27 cellular contexts compared by ENCODE assay signal in the genomic region with DNA sequence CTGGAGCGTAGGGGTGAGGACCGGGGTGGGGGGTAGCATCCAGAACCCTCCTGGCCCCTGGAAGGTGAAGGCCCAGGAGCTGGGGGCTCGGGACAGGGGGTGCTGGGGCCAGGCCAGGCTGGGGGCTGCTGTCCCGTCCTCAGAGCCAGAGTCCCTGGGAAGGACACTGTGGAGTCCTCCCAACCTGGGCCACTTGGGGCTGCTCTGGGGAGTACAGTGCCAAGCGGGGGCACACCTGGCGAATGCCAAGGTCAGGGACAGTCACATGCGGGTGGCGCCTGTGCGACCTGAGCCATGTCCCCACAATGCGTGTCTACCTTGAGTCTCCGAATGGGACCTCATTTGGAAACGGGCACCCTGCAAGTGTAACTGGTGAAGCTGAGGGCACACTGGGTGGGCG. TPM values are rescaled to one million over a fixed set of nuclear protein-coding genes. Genes with fewer than 3 reads are reported as not detected.
DNase-seq lines count a peak whose midpoint lies in the region; ATAC-seq, FAIRE-seq and TF ChIP-seq lines count a peak whose summit lies in the region.
"Had no signal": no experiment of that assay in that cellular context is flagged by ENCODE, and none has a peak within 500 bp of the region (broad histone marks: within the 10 kb centered on the region; RNA-seq: fewer than 3 reads in every experiment).

No MANE protein-coding gene starts in this region.

- no peaks in the 10 kb centered on the region for H3K4me1 ChIP-seq in kidney (ENCODE audit: control insufficient read depth in 1 of 2, insufficient read depth in 1 of 2, low read depth in 1 of 2, low read length in 2 of 2)

- no peaks in the 10 kb centered on the region for H3K27me3 ChIP-seq in H7 (ENCODE audit: control insufficient read depth, insufficient read depth, low read length)
- H3K27me3 ChIP-seq: MG63 had no signal

- ATAC-seq in stimulated activated effector memory CD8-positive, alpha-beta T cell treated with anti-CD3 and anti-CD28 coated beads, Interleukin-12 subunit alpha, Interleukin-12 subunit beta, amount 100 ng/mL, for 72 hours, result no peak
- no peak for ATAC-seq in HG02642 (IDR thresholded peaks at IDR 0.05; ENCODE audit: poor library complexity, unreplicated experiment)
- ATAC-seq: K562 had no signal

- intact Hi-C loops in kidney (cut with DNase I), result no loop called here

- no peaks in the 10 kb centered on the region for H3K36me3 Mint-ChIP-seq in stimulated activated effector memory CD8-positive, alpha-beta T cell treated with anti-CD3 and anti-CD28 coated beads, Interleukin-12 subunit alpha, Interleukin-12 subunit beta, amount 100 ng/mL, for 72 hours
- H3K36me3 Mint-ChIP-seq: CD14-positive monocyte had no signal

- no peak for TF ChIP-seq CTCF in kidney (IDR thresholded peaks at IDR 0.05; ENCODE audit: borderline replicate concordance, extremely low read depth, insufficient read depth)

- H3K9me3 ChIP-seq in kidney (ENCODE audit: control insufficient read depth in 1 of 2, low read length in 2 of 2), result no peaks in the 10 kb centered on the region
- H3K9me3 ChIP-seq: MG63 had no signal

- H3K27ac Mint-ChIP-seq in stimulated activated effector memory CD8-positive, alpha-beta T cell treated with anti-CD3 and anti-CD28 coated beads, Interleukin-12 subunit alpha, Interleukin-12 subunit beta, amount 100 ng/mL, for 72 hours, result peak overlapping the region; percentile 83
- H3K27ac Mint-ChIP-seq: HFFc6 had no signal

- no peak overlapping the region for H3K4me3 Mint-ChIP-seq in stimulated activated effector memory CD8-positive, alpha-beta T cell treated with anti-CD3 and anti-CD28 coated beads, Interleukin-12 subunit alpha, Interleukin-12 subunit beta, amount 100 ng/mL, for 72 hours
- H3K4me3 Mint-ChIP-seq: CD14-positive monocyte, HFFc6 had no signal

- no peak for FAIRE-seq in kidney (lab: Jason Lieb, UNC)
- FAIRE-seq: G401.6, GM12892, GM18507, K562 had no signal

- no peaks in the 10 kb centered on the region for H3K4me1 Mint-ChIP-seq in stimulated activated effector memory CD8-positive, alpha-beta T cell treated with anti-CD3 and anti-CD28 coated beads, Interleukin-12 subunit alpha, Interleukin-12 subunit beta, amount 100 ng/mL, for 72 hours

- peak; percentile 40 for DNase-seq in DMS53 (lab: John Stamatoyannopoulos, UW)
- no peak for DNase-seq in DMS53 treated with DMSO at 0.1 percent for 48 hours (lab: John Stamatoyannopoulos, UW; ENCODE audit: unreplicated experiment)
- DNase-seq in H7, result peak; percentile 48
- peak; percentile 72 for DNase-seq in kidney
- no peak for DNase-seq in stimulated activated effector memory CD8-positive, alpha-beta T cell treated with anti-CD3 and anti-CD28 coated beads, Interleukin-12 subunit alpha, Interleukin-12 subunit beta, amount 100 ng/mL, for 72 hours (ENCODE audit: low spot score in 2 of 2)
- no peak for DNase-seq in inferior parietal cortex (ENCODE audit: extremely low spot score)
- no peak for DNase-seq in DMS 273 (lab: John Stamatoyannopoulos, UW; ENCODE audit: unreplicated experiment)
- DNase-seq: ACHN, DMS 273 treated with DMSO at 0.1 percent for 48 hours, HFFc6, MG63, NCI-H1417 treated with DMSO at 0.1 percent for 48 hours, NCI-H187 treated with DMSO at 0.1 percent for 48 hours, NCI-H2107, NCI-H510A, NCI-H748 treated with DMSO at 0.1 percent for 48 hours, SIG-M5 had no signal

- no peaks in the 10 kb centered on the region for H3K9me3 Mint-ChIP-seq in stimulated activated effector memory CD8-positive, alpha-beta T cell treated with anti-CD3 and anti-CD28 coated beads, Interleukin-12 subunit alpha, Interleukin-12 subunit beta, amount 100 ng/mL, for 72 hours
- H3K9me3 Mint-ChIP-seq: HFFc6 had no signal

- no peaks in the 10 kb centered on the region for H3K36me3 ChIP-seq in H7 (replicated peaks; ENCODE audit: control insufficient read depth, insufficient read depth, low read length)
- H3K36me3 ChIP-seq in kidney (ENCODE audit: control insufficient read depth in 1 of 2, insufficient read depth in 2 of 2, low read length in 2 of 2), result no peaks in the 10 kb centered on the region
- H3K36me3 ChIP-seq: MG63 had no signal

- no peak overlapping the region for H3K27ac ChIP-seq in kidney (ENCODE audit: low read depth in 2 of 2, low read length in 2 of 2)
- H3K27ac ChIP-seq: RWPE1 had no signal

- H3K9ac ChIP-seq in kidney (ENCODE audit: low read length in 2 of 2), result no peak overlapping the region

- no peak overlapping the region for H3K4me3 ChIP-seq in H7 (ENCODE audit: insufficient read depth, low read depth, low read length)
- no peak overlapping the region for H3K4me3 ChIP-seq in kidney (ENCODE audit: low read length in 2 of 2)
- H3K4me3 ChIP-seq: K562, MG63 had no signal

RNA-seq across cellular contexts. Expression of a gene that starts 1.2 kb away (rescaled TPM):
- not detected in 2 replicates for total RNA-seq in H7 (2014; rRNA removed; shearing (Covaris generic))
- total RNA-seq in kidney, result not detected
- not detected for polyA plus RNA-seq in kidney (ENCODE audit: insufficient read depth, low read depth, low replicate concordance)
- total RNA-seq: Daoy, H4, HFFc6, K562, LHCN-M2 had no signal
- polyA plus RNA-seq: CD14-positive monocyte, K562 had no signal

RNA-seq across cellular contexts. Expression of a gene that starts 9.1 kb away (rescaled TPM):
- 30.0 and 32.8 TPM in 2 replicates for total RNA-seq in H7 (2014; rRNA removed; shearing (Covaris generic))
- total RNA-seq in kidney, result 13.8 TPM
- 27.1 TPM for polyA plus RNA-seq in kidney (ENCODE audit: insufficient read depth, low read depth, low replicate concordance)

RNA-seq across cellular contexts. Expression of a gene that starts 14.7 kb away (rescaled TPM):
- total RNA-seq in H7 (2014; rRNA removed; shearing (Covaris generic)), result 0.11 TPM in 1 of 2 replicates, not detected in the other
- total RNA-seq in kidney, result 2.8 TPM
- polyA plus RNA-seq in kidney (ENCODE audit: insufficient read depth, low read depth, low replicate concordance), result 1.8 TPM
- total RNA-seq: Daoy, H4 had no signal
- polyA plus RNA-seq: CD14-positive monocyte had no signal

RNA-seq across cellular contexts. Expression of a gene that starts 15.1 kb away (rescaled TPM):
- total RNA-seq in H7 (2014; rRNA removed; shearing (Covaris generic)), result 22.0 and 24.3 TPM in 2 replicates
- total RNA-seq in kidney, result 26.0 TPM
- 5.5 TPM for polyA plus RNA-seq in kidney (ENCODE audit: insufficient read depth, low read depth, low replicate concordance)

RNA-seq across cellular contexts. Expression of a gene that starts 45.2 kb away (rescaled TPM):
- total RNA-seq in H7 (2014; rRNA removed; shearing (Covaris generic)), result 39.1 and 42.6 TPM in 2 replicates
- 92.5 TPM for total RNA-seq in kidney
- 38.9 TPM for polyA plus RNA-seq in kidney (ENCODE audit: insufficient read depth, low read depth, low replicate concordance)

Comparison
In these comparisons a context has a peak if more than half of its experiments do, and no peak if none do; other contexts are left out.
1. DNase-seq: peak in DMS53 (single experiment), H7 (single experiment) and kidney (single experiment); none in DMS53 treated with DMSO at 0.1 percent for 48 hours (single experiment), stimulated activated effector memory CD8-positive, alpha-beta T cell treated with anti-CD3 and anti-CD28 coated beads, Interleukin-12 subunit alpha, Interleukin-12 subunit beta, amount 100 ng/mL, for 72 hours (0 of 2), inferior parietal cortex (single experiment) and DMS 273 (single experiment).